Comparison of ENCODE assay signal across 36 cellular contexts in the genomic region with DNA sequence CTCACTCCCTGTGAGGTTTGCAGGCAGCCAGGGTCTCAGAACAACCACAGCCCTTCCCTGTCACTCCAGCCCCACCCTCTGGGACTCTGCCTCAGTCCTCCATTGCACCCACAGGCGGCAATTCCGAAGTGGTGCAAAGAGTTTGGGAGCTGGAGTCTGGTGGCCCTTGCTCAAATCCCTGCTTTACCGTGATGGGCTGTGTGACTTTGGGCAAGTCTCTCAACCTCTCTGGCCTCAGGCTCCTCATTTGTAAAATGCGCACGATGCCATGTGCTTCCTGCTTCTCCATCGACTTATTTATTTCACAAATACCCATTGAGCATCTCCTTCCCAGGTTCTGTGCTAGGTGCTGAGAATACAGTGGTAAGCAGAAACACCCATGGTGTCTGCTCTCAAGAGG. TPM values are rescaled to one million over a fixed set of nuclear protein-coding genes. Genes with fewer than 3 reads are reported as not detected.
"Had no signal": no experiment of that assay in that cellular context is flagged by ENCODE, and none has a peak within 500 bp of the region (broad histone marks: within the 10 kb centered on the region; RNA-seq: fewer than 3 reads in every experiment).

No MANE protein-coding gene starts in this region.

- H2AFZ ChIP-seq: PC-9 had no signal

- H3K9ac ChIP-seq: KMS-11 had no signal

- H3K27ac ChIP-seq: brain microvascular endothelial cell, KMS-11, PC-9, RWPE1, WERI-Rb-1 had no signal

- H3K36me3 ChIP-seq: brain microvascular endothelial cell, WERI-Rb-1 had no signal

- H3K4me3 ChIP-seq: PC-9 had no signal

- H3K4me2 ChIP-seq: KMS-11, PC-9 had no signal

- H3K27me3 ChIP-seq: brain microvascular endothelial cell had no signal

- DNase-seq: activated CD4-positive, alpha-beta memory T cell treated with anti-CD3 and anti-CD28 coated beads, Interleukin-2, amount 10 ng/mL, durations not matched to agents 7 days and 5 days; activated CD4-positive, alpha-beta T cell treated with anti-CD3 and anti-CD28 coated beads for 1 hour; activated CD4-positive, alpha-beta T cell treated with anti-CD3 and anti-CD28 coated beads for 48 hours; activated CD4-positive, CD25-positive, alpha-beta regulatory T cell; activated CD8-positive, alpha-beta memory T cell treated with anti-CD3 and anti-CD28 coated beads for 24 hours; activated CD8-positive, alpha-beta memory T cell treated with anti-CD3 and anti-CD28 coated beads, Interleukin-2, amount 10 ng/mL, durations not matched to agents 7 days and 5 days; activated CD8-positive, alpha-beta memory T cell treated with anti-CD3 and anti-CD28 coated beads, Interleukin-2, amount 50 U/mL, for 48 hours; activated effector memory CD4-positive, alpha-beta T cell treated with Interleukin-2 at 50 U/mL for 16 hours; activated naive CD8-positive, alpha-beta T cell treated with anti-CD3 and anti-CD28 coated beads, Interleukin-2, amount 50 U/mL, for 24 hours; activated T-cell treated with anti-CD3 and anti-CD28 coated beads, Interleukin-2, amount 50 U/mL, for 48 hours; anterior cingulate cortex; central memory CD4-positive, alpha-beta T cell; MM.1S; MV-4-11; NCI-H1092; NCI-H146; NCI-H187; NCI-H2029 treated with DMSO at 0.1 percent for 48 hours; NCI-H2107; NCI-H2171; NCI-H510A; NCI-H526; NCI-H748 treated with DMSO at 0.1 percent for 48 hours; NK-92 treated with Interleukin-12 subunit alpha and Interleukin-12 subunit beta, amount 100 ng/mL, for 24 hours; PC-9; SIG-M5; T-cell; T-helper 2 cell; T-helper 9 cell; WERI-Rb-1 had no signal

- ATAC-seq: activated CD8-positive, alpha-beta memory T cell treated with anti-CD3 and anti-CD28 coated beads, Interleukin-2, amount 10 ng/mL, durations not matched to agents 7 days and 5 days; activated naive CD8-positive, alpha-beta T cell treated with anti-CD3 and anti-CD28 coated beads, Interleukin-2, amount 50 U/mL, for 24 hours; Right ventricle myocardium inferior; T-cell had no signal

RNA-seq across cellular contexts. Expression of a gene that starts 7.3 kb away (rescaled TPM):
- total RNA-seq: activated CD4-positive, alpha-beta memory T cell treated with anti-CD3 and anti-CD28 coated beads, Interleukin-2, amount 10 ng/mL, durations not matched to agents 7 days and 5 days; activated CD8-positive, alpha-beta memory T cell treated with anti-CD3 and anti-CD28 coated beads, Interleukin-2, amount 10 ng/mL, durations not matched to agents 7 days and 5 days; LHCN-M2; PC-9; SK-MEL-5; T-cell had no signal
